ENCODE assay signal across 13 cellular contexts in genomic region chrX:109826954-109827708, GRCh38.
DNase-seq lines count a peak whose midpoint lies in the region; ATAC-seq, FAIRE-seq and TF ChIP-seq lines count a peak whose summit lies in the region.
"Had no signal": no experiment of that assay in that cellular context is flagged by ENCODE, and none has a peak within 500 bp of the region (broad histone marks: within the 10 kb centered on the region; RNA-seq: fewer than 3 reads in every experiment).

No MANE protein-coding gene starts in this region.

- H3K36me3 ChIP-seq in endodermal cell (ENCODE audit: control insufficient read depth, insufficient read depth, low read length) (no peaks in the 10 kb centered on the region), suprapubic skin (no peaks in the 10 kb centered on the region)

- H3K27ac ChIP-seq in endodermal cell (ENCODE audit: low read depth, low read length) (no peak overlapping the region), suprapubic skin (no peak overlapping the region)
- H3K27ac ChIP-seq: HL-60, skin epidermis had no signal

- H3K4me1 Mint-ChIP-seq in endodermal cell = peaks cover 15% of the 10 kb centered on the region
- H3K4me1 Mint-ChIP-seq in activated CD8-positive, alpha-beta memory T cell treated with anti-CD3 and anti-CD28 coated beads, Interleukin-2, amount 10 ng/mL, durations not matched to agents 7 days and 5 days = no peaks in the 10 kb centered on the region
- H3K4me1 Mint-ChIP-seq: activated naive CD4-positive, alpha-beta T cell treated with anti-CD3 and anti-CD28 coated beads, Interleukin-2, amount 10 ng/mL, durations not matched to agents 7 days and 5 days had no signal

- TF ChIP-seq CTCF in endodermal cell (conservative IDR thresholded peaks at IDR 0.05) (peak; percentile 44), suprapubic skin (IDR thresholded peaks at IDR 0.05) (no peak)

- H3K27me3 ChIP-seq in endodermal cell (ENCODE audit: control insufficient read depth, insufficient read depth, low read length, poor library complexity, severe bottlenecking) = no peaks in the 10 kb centered on the region
- H3K27me3 ChIP-seq in suprapubic skin = no peaks in the 10 kb centered on the region

- no peak for TF ChIP-seq POLR2A in suprapubic skin (IDR thresholded peaks at IDR 0.05)

- FAIRE-seq in RCC 7860 (lab: Jason Lieb, UNC) = peak; percentile 84
- no peak for FAIRE-seq in frontal cortex (lab: Jason Lieb, UNC)

- CTCF ChIA-PET in activated CD8-positive, alpha-beta memory T cell treated with anti-CD3 and anti-CD28 coated beads, Interleukin-2, amount 10 ng/mL, durations not matched to agents 7 days and 5 days (lab: Charles Lee) = no interaction called here

- 75 to 100% methylated on average over 1 of the region's 1 CpG for WGBS in endodermal cell (ENCODE audit: insufficient coverage in 1 of 2, insufficient read length in 1 of 2), 2 experiments
- WGBS in suprapubic skin = 40% methylated on average over 1 of the region's 1 CpG

- H3K9me3 ChIP-seq in endodermal cell (ENCODE audit: control insufficient read depth, low read length) (no peaks in the 10 kb centered on the region), suprapubic skin (no peaks in the 10 kb centered on the region)

- no peak overlapping the region for H3K27ac Mint-ChIP-seq in endodermal cell
- H3K27ac Mint-ChIP-seq in activated CD8-positive, alpha-beta memory T cell treated with anti-CD3 and anti-CD28 coated beads, Interleukin-2, amount 10 ng/mL, durations not matched to agents 7 days and 5 days = no peak overlapping the region
- H3K27ac Mint-ChIP-seq: activated naive CD4-positive, alpha-beta T cell treated with anti-CD3 and anti-CD28 coated beads, Interleukin-2, amount 10 ng/mL, durations not matched to agents 7 days and 5 days had no signal

- H3K9me3 Mint-ChIP-seq in endodermal cell = no peaks in the 10 kb centered on the region
- no peaks in the 10 kb centered on the region for H3K9me3 Mint-ChIP-seq in activated CD8-positive, alpha-beta memory T cell treated with anti-CD3 and anti-CD28 coated beads, Interleukin-2, amount 10 ng/mL, durations not matched to agents 7 days and 5 days (ENCODE audit: low read depth)
- H3K9me3 Mint-ChIP-seq: activated naive CD4-positive, alpha-beta T cell treated with anti-CD3 and anti-CD28 coated beads, Interleukin-2, amount 10 ng/mL, durations not matched to agents 7 days and 5 days had no signal

- no peak overlapping the region for H3K4me3 Mint-ChIP-seq in endodermal cell
- H3K4me3 Mint-ChIP-seq in activated CD8-positive, alpha-beta memory T cell treated with anti-CD3 and anti-CD28 coated beads, Interleukin-2, amount 10 ng/mL, durations not matched to agents 7 days and 5 days = no peak overlapping the region
- H3K4me3 Mint-ChIP-seq: activated naive CD4-positive, alpha-beta T cell treated with anti-CD3 and anti-CD28 coated beads, Interleukin-2, amount 10 ng/mL, durations not matched to agents 7 days and 5 days had no signal

- no peak overlapping the region for H3K4me3 ChIP-seq in endodermal cell (ENCODE audit: low read length)
- no peak overlapping the region for H3K4me3 ChIP-seq in suprapubic skin
- H3K4me3 ChIP-seq: skin epidermis had no signal

- no peak for ATAC-seq in activated CD8-positive, alpha-beta memory T cell treated with anti-CD3 and anti-CD28 coated beads, Interleukin-2, amount 10 ng/mL, durations not matched to agents 7 days and 5 days
- ATAC-seq in HG03432 (IDR thresholded peaks at IDR 0.05; ENCODE audit: unreplicated experiment) = no peak

- peaks cover 2% of the 10 kb centered on the region for H3K27me3 Mint-ChIP-seq in endodermal cell (ENCODE audit: insufficient read depth)
- H3K27me3 Mint-ChIP-seq in activated CD8-positive, alpha-beta memory T cell treated with anti-CD3 and anti-CD28 coated beads, Interleukin-2, amount 10 ng/mL, durations not matched to agents 7 days and 5 days = no peaks in the 10 kb centered on the region
- H3K27me3 Mint-ChIP-seq: activated naive CD4-positive, alpha-beta T cell treated with anti-CD3 and anti-CD28 coated beads, Interleukin-2, amount 10 ng/mL, durations not matched to agents 7 days and 5 days had no signal

- no peak overlapping the region for H3K9ac ChIP-seq in endodermal cell (ENCODE audit: extremely low read depth, low read length, poor library complexity, severe bottlenecking)

- no peak for TF ChIP-seq EP300 in suprapubic skin (IDR thresholded peaks at IDR 0.05)

- DNase-seq in EH (ENCODE audit: low read depth) (peak; percentile 91), RCC 7860 (ENCODE audit: low spot score) (peak; percentile 74), endodermal cell (no peak), myocyte (ENCODE audit: low read depth) (peak; percentile 87), frontal cortex (ENCODE audit: low spot score in 2 of 2) (no peak), suprapubic skin (ENCODE audit: low spot score in 2 of 2) (no peak)
- no peak for DNase-seq in activated CD8-positive, alpha-beta memory T cell treated with anti-CD3 and anti-CD28 coated beads, Interleukin-2, amount 10 ng/mL, durations not matched to agents 7 days and 5 days
- DNase-seq: activated naive CD4-positive, alpha-beta T cell treated with anti-CD3 and anti-CD28 coated beads, Interleukin-2, amount 10 ng/mL, durations not matched to agents 7 days and 5 days; NCI-H1930; RPMI8226 had no signal

- no peaks in the 10 kb centered on the region for H3K4me1 ChIP-seq in endodermal cell (ENCODE audit: control insufficient read depth, insufficient read depth, low read length)
- no peaks in the 10 kb centered on the region for H3K4me1 ChIP-seq in suprapubic skin

- no peaks in the 10 kb centered on the region for H3K36me3 Mint-ChIP-seq in endodermal cell (ENCODE audit: low read depth)
- no peaks in the 10 kb centered on the region for H3K36me3 Mint-ChIP-seq in activated CD8-positive, alpha-beta memory T cell treated with anti-CD3 and anti-CD28 coated beads, Interleukin-2, amount 10 ng/mL, durations not matched to agents 7 days and 5 days
- H3K36me3 Mint-ChIP-seq: activated naive CD4-positive, alpha-beta T cell treated with anti-CD3 and anti-CD28 coated beads, Interleukin-2, amount 10 ng/mL, durations not matched to agents 7 days and 5 days had no signal

Comparison
In these comparisons a context has a peak if more than half of its experiments do, and no peak if none do; other contexts are left out.
1. DNase-seq: peak in EH (single experiment), RCC 7860 (single experiment) and myocyte (single experiment); none in endodermal cell (single experiment), frontal cortex (0 of 2), suprapubic skin (0 of 2) and activated CD8-positive, alpha-beta memory T cell treated with anti-CD3 and anti-CD28 coated beads, Interleukin-2, amount 10 ng/mL, durations not matched to agents 7 days and 5 days (single experiment).